9 cellular contexts compared by ENCODE assay signal in genomic region chr11:47611240-47611863, GRCh38. TPM values are rescaled to one million over a fixed set of nuclear protein-coding genes. Genes with fewer than 3 reads are reported as not detected.
DNase-seq lines count a peak whose midpoint lies in the region; ATAC-seq and TF ChIP-seq lines count a peak whose summit lies in the region.
"Had no signal": no experiment of that assay in that cellular context is flagged by ENCODE, and none has a peak within 500 bp of the region (broad histone marks: within the 10 kb centered on the region; RNA-seq: fewer than 3 reads in every experiment).

No MANE protein-coding gene starts in this region.

- H3K27me3 ChIP-seq in Karpas-422 (ENCODE audit: low read length) (no peaks in the 10 kb centered on the region), smooth muscle cell (ENCODE audit: low read depth) (no peaks in the 10 kb centered on the region)
- H3K27me3 ChIP-seq: suprapubic skin had no signal

- ATAC-seq in GM18508 (IDR thresholded peaks at IDR 0.05; ENCODE audit: insufficient read depth, unreplicated experiment): peak; percentile 80
- ATAC-seq in GM21737 (IDR thresholded peaks at IDR 0.05; ENCODE audit: unreplicated experiment): peak; percentile 72
- peak; percentile 29 for ATAC-seq in left colon
- no peak for ATAC-seq in activated naive CD8-positive, alpha-beta T cell treated with anti-CD3 and anti-CD28 coated beads, Interleukin-2, amount 50 U/mL, for 24 hours

- H3K27ac Mint-ChIP-seq in activated naive CD8-positive, alpha-beta T cell treated with anti-CD3 and anti-CD28 coated beads, Interleukin-2, amount 50 U/mL, for 24 hours: no peak overlapping the region

- H3K79me2 ChIP-seq in Karpas-422 (ENCODE audit: low read length) (no peaks in the 10 kb centered on the region), smooth muscle cell (ENCODE audit: low read depth) (no peaks in the 10 kb centered on the region)

- peaks cover 6% of the 10 kb centered on the region for H3F3A ChIP-seq in smooth muscle cell (ENCODE audit: low read depth)

- peaks cover 5% of the 10 kb centered on the region for H3K4me1 Mint-ChIP-seq in activated naive CD8-positive, alpha-beta T cell treated with anti-CD3 and anti-CD28 coated beads, Interleukin-2, amount 50 U/mL, for 24 hours

- H3K4me3 Mint-ChIP-seq in activated naive CD8-positive, alpha-beta T cell treated with anti-CD3 and anti-CD28 coated beads, Interleukin-2, amount 50 U/mL, for 24 hours: no peak overlapping the region

- H3K27ac ChIP-seq in Karpas-422 (ENCODE audit: low read length): peak overlapping the region; percentile 53
- no peak overlapping the region for H3K27ac ChIP-seq in smooth muscle cell (ENCODE audit: low read depth)
- H3K27ac ChIP-seq: suprapubic skin had no signal

- H3K4me2 ChIP-seq in Karpas-422 (ENCODE audit: low read depth, low read length, poor library complexity, severe bottlenecking) (no peak overlapping the region), smooth muscle cell (no peak overlapping the region)

- DNase-seq in Karpas-422: peak; percentile 63
- no peak for DNase-seq in left colon
- no peak for DNase-seq in activated naive CD8-positive, alpha-beta T cell treated with anti-CD3 and anti-CD28 coated beads, Interleukin-2, amount 50 U/mL, for 24 hours
- no peak for DNase-seq in NCI-H1417 treated with DMSO at 0.1 percent for 48 hours (lab: John Stamatoyannopoulos, UW)
- no peak for DNase-seq in NCI-H1930 (lab: John Stamatoyannopoulos, UW)
- no peak for DNase-seq in smooth muscle cell (lab: John Stamatoyannopoulos, UW; ENCODE audit: unreplicated experiment)

- no peak overlapping the region for H3K4me3 ChIP-seq in Karpas-422 (ENCODE audit: low read length)
- H3K4me3 ChIP-seq in smooth muscle cell: no peak overlapping the region
- H3K4me3 ChIP-seq: suprapubic skin had no signal

- 94% methylated on average over 6 of the region's 6 CpGs for WGBS in smooth muscle cell (ENCODE audit: low lambda C conversion rate)

- H4K20me1 ChIP-seq in Karpas-422 (ENCODE audit: insufficient read depth, low read depth, low read length) (no peaks in the 10 kb centered on the region), smooth muscle cell (ENCODE audit: low read depth) (peaks cover 3% of the 10 kb centered on the region)

- H3K9ac ChIP-seq in Karpas-422 (ENCODE audit: low read length) (peak overlapping the region; percentile 16; the same call in 1 of the 2 replicates), smooth muscle cell (ENCODE audit: low read depth) (no peak overlapping the region)

- H3K9me2 ChIP-seq in Karpas-422 (replicated peaks; ENCODE audit: insufficient read depth, low read length): no peaks in the 10 kb centered on the region

- H3K36me3 ChIP-seq in Karpas-422 (ENCODE audit: insufficient read depth, low read length) (no peaks in the 10 kb centered on the region), smooth muscle cell (ENCODE audit: low read depth) (no peaks in the 10 kb centered on the region)

- H3K4me1 ChIP-seq in Karpas-422 (ENCODE audit: low read length) (peaks cover 21% of the 10 kb centered on the region), smooth muscle cell (ENCODE audit: low read depth) (peaks cover 8% of the 10 kb centered on the region)

- no peaks in the 10 kb centered on the region for H3K27me3 Mint-ChIP-seq in activated naive CD8-positive, alpha-beta T cell treated with anti-CD3 and anti-CD28 coated beads, Interleukin-2, amount 50 U/mL, for 24 hours

- TF ChIP-seq CTCF in smooth muscle cell (IDR thresholded peaks at IDR 0.05; ENCODE audit: borderline replicate concordance, insufficient read depth, poor library complexity, severe bottlenecking): no peak

- no peak overlapping the region for H2AFZ ChIP-seq in Karpas-422 (ENCODE audit: low read length)
- H2AFZ ChIP-seq in smooth muscle cell (ENCODE audit: low read depth): no peak overlapping the region

- H3K9me3 Mint-ChIP-seq in activated naive CD8-positive, alpha-beta T cell treated with anti-CD3 and anti-CD28 coated beads, Interleukin-2, amount 50 U/mL, for 24 hours: no peaks in the 10 kb centered on the region

- H3K36me3 Mint-ChIP-seq in activated naive CD8-positive, alpha-beta T cell treated with anti-CD3 and anti-CD28 coated beads, Interleukin-2, amount 50 U/mL, for 24 hours (ENCODE audit: low read depth): no peaks in the 10 kb centered on the region

- intact Hi-C loops in left colon (cut with DNase I, micrococcal nuclease): no loop called here

- H3K9me3 ChIP-seq in Karpas-422 (ENCODE audit: low read length): no peaks in the 10 kb centered on the region
- H3K9me3 ChIP-seq in smooth muscle cell (replicated peaks; ENCODE audit: low read depth): no peaks in the 10 kb centered on the region
- H3K9me3 ChIP-seq: suprapubic skin had no signal

RNA-seq across cellular contexts. Expression of gene C1QTNF4, which starts 17.1 kb away (rescaled TPM):
- 4.9 TPM in 1 of 2 replicates, not detected in the other for total RNA-seq in Karpas-422 (2014; rRNA removed; shearing (Covaris generic); ENCODE audit: low replicate concordance)
- under 1 TPM; 0.34 to 0.53 TPM for total RNA-seq in left colon
- total RNA-seq in smooth muscle cell: 0.09 and 1.3 TPM in 2 replicates
- polyA plus RNA-seq in smooth muscle cell: 0.48 and 1.0 TPM in 2 replicates

RNA-seq across cellular contexts. Expression of gene FAM180B, which starts 24.9 kb away (rescaled TPM):
- not detected in 2 replicates for total RNA-seq in Karpas-422 (2014; rRNA removed; shearing (Covaris generic); ENCODE audit: low replicate concordance)
- total RNA-seq in left colon (under 1 TPM in 1 of 2 donors, not detected in 1; 0.42 TPM), smooth muscle cell (not detected in 2 replicates)
- polyA plus RNA-seq in smooth muscle cell: 0.46 TPM in 1 of 2 replicates, not detected in the other

RNA-seq across cellular contexts. Expression of gene MTCH2, which starts 31.0 kb away (rescaled TPM):
- 49.5 and 72.6 TPM in 2 replicates for total RNA-seq in Karpas-422 (2014; rRNA removed; shearing (Covaris generic); ENCODE audit: low replicate concordance)
- 100 to 1,000 TPM; 131 to 155 TPM for total RNA-seq in left colon
- total RNA-seq in smooth muscle cell: 74.0 and 97.0 TPM in 2 replicates
- 152 and 177 TPM in 2 replicates for polyA plus RNA-seq in smooth muscle cell

RNA-seq across cellular contexts. Expression of gene NDUFS3, which starts 32.5 kb away (rescaled TPM):
- total RNA-seq in Karpas-422 (2014; rRNA removed; shearing (Covaris generic); ENCODE audit: low replicate concordance): 41.2 and 104 TPM in 2 replicates
- total RNA-seq in left colon: 100 to 1,000 TPM; 180 to 246 TPM
- 53.8 and 60.8 TPM in 2 replicates for total RNA-seq in smooth muscle cell
- 106 and 110 TPM in 2 replicates for polyA plus RNA-seq in smooth muscle cell

RNA-seq across cellular contexts. Expression of gene KBTBD4, which starts 32.6 kb away (rescaled TPM):
- 8.7 and 11.0 TPM in 2 replicates for total RNA-seq in Karpas-422 (2014; rRNA removed; shearing (Covaris generic); ENCODE audit: low replicate concordance)
- total RNA-seq in left colon: 10 to 100 TPM; 11.7 to 14.9 TPM
- total RNA-seq in smooth muscle cell: 9.4 and 17.5 TPM in 2 replicates
- polyA plus RNA-seq in smooth muscle cell: 13.7 and 14.2 TPM in 2 replicates
